In the genomic region with DNA sequence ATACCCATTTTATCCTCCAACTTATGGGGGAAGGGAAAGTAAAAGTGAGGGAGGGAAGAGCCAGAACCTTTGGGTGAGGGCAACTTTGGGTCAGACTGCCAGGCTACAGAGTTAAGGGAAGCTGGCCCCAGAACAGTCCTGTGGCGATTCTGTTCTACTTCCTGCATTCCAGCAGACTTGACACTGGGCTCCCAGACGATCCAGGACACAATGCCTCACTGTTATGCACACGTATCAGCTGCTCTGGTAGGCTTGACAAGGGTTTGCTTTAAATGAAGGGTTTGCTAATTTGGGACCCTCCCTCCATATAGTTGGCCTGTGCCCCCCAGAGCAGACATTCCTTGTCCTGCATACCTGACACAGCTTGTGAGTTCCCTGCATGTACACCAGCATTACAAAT, we compare ENCODE assay signal across 16 cellular contexts. TPM values are rescaled to one million over a fixed set of nuclear protein-coding genes. Genes with fewer than 3 reads are reported as not detected.
DNase-seq lines count a peak whose midpoint lies in the region; ATAC-seq, FAIRE-seq and TF ChIP-seq lines count a peak whose summit lies in the region.
"Had no signal": no experiment of that assay in that cellular context is flagged by ENCODE, and none has a peak within 500 bp of the region (broad histone marks: within the 10 kb centered on the region; RNA-seq: fewer than 3 reads in every experiment).

No MANE protein-coding gene starts in this region.

- SMC1A ChIA-PET in GM12878 (lab: Charles Lee; ENCODE audit: uncharacterized antibody, unreplicated experiment): interaction anchor here (1.2 kb wide), 1 partner anchor 191 kb away, joined by 6 read pairs; no protein-coding TSS in a partner anchor

- no peak for TF ChIP-seq EP300 in GM12878 (IDR thresholded peaks at IDR 0.05; ENCODE audit: borderline replicate concordance in 1 of 2, control insufficient read depth in 1 of 2, low read depth in 2 of 2, low read length in 2 of 2)

- TF ChIP-seq CTCF in GM12878 (IDR thresholded peaks at IDR 0.05 in 2 of 3, conservative IDR thresholded peaks at IDR 0.05 in 1 of 3; ENCODE audit: control insufficient read depth in 2 of 3, extremely low read depth in 1 of 3, insufficient read depth in 1 of 3, low read depth in 3 of 3, low read length in 3 of 3): no peak
- no peak for TF ChIP-seq CTCF in GM10248 (IDR thresholded peaks at IDR 0.05; ENCODE audit: control extremely low read depth, extremely low read depth, low read depth, missing control alignments)

- TSS peak; percentile 42 for BruUV-seq in GM12878 (replicated peaks; lab: Mats Ljungman, UMichigan)

- H3K79me2 ChIP-seq in GM23248 (ENCODE audit: insufficient read depth): peaks cover 14% of the 10 kb centered on the region; the same call in 1 of the 2 replicates
- no peaks in the 10 kb centered on the region for H3K79me2 ChIP-seq in GM12878 (ENCODE audit: control insufficient read depth, insufficient read depth, low read length)
- H3K79me2 ChIP-seq: parathyroid adenoma had no signal

- CTCF ChIA-PET in GM12878 (lab: Yijun Ruan, JAX) (interaction anchor here (0.6 kb wide), 1 partner anchor 287 kb away, joined by 3 read pairs; no protein-coding TSS in a partner anchor), GM10248 (lab: Yijun Ruan, JAX) (interaction anchor here (1.2 to 2.0 kb wide), 6 partner anchors 9 to 195 kb away, joined by 3 to 6 read pairs (median 4); a partner anchor contains a TSS)

- RAD21 ChIA-PET in GM12878 (lab: Charles Lee; ENCODE audit: unreplicated experiment): no interaction called here

- H2AFZ ChIP-seq in GM23248 (no peak overlapping the region), GM12878 (ENCODE audit: control insufficient read depth, low read depth, low read length) (no peak overlapping the region)
- H2AFZ ChIP-seq: parathyroid adenoma had no signal

- H3K27ac ChIP-seq in GM23248 (no peak overlapping the region; the same call in 1 of the 2 replicates), GM12878 (ENCODE audit: control insufficient read depth, insufficient read depth) (no peak overlapping the region), right cardiac atrium (ENCODE audit: low read length) (peak overlapping the region; percentile 14)
- H3K27ac ChIP-seq: parathyroid adenoma, vagina had no signal

- H4K20me1 ChIP-seq in GM23248 (ENCODE audit: insufficient read depth) (0 out of 2 replicates have a peak, but pooled peaks cover 3% of the 10 kb centered on the region), GM12878 (ENCODE audit: control insufficient read depth, insufficient read depth) (no peaks in the 10 kb centered on the region)

- WGBS in GM23248 (ENCODE audit: low coverage in 1 of 2, low lambda C conversion rate in 2 of 2, missing lambda C conversion rate in 2 of 2), 2 experiments: 21 to 28% methylated on average over 3 of the region's 3 CpGs
- 94% methylated on average over 3 of the region's 3 CpGs for WGBS in GM12878 (ENCODE audit: insufficient coverage, insufficient replicate concordance, low lambda C conversion rate, missing lambda C conversion rate)
- WGBS in right cardiac atrium: 12% methylated on average over 3 of the region's 3 CpGs

- H3K36me3 ChIP-seq in GM23248 (ENCODE audit: low read depth): peaks cover 31% of the 10 kb centered on the region
- H3K36me3 ChIP-seq in GM12878 (ENCODE audit: control insufficient read depth in 2 of 2, insufficient read depth in 2 of 2, low read length in 1 of 2): peaks cover 24 to 33% of the 10 kb centered on the region in 2 experiments; a peak in 3 of 4 replicates

- H3K4me1 ChIP-seq in GM23248 (ENCODE audit: insufficient read depth): peaks cover 10% of the 10 kb centered on the region; the same call in 1 of the 2 replicates
- no peaks in the 10 kb centered on the region for H3K4me1 ChIP-seq in GM12878 (ENCODE audit: control insufficient read depth, insufficient read depth, low read length)
- H3K4me1 ChIP-seq in right cardiac atrium (ENCODE audit: control insufficient read depth, insufficient read depth, low read length): no peaks in the 10 kb centered on the region
- H3K4me1 ChIP-seq: parathyroid adenoma had no signal

- POLR2A ChIA-PET in GM12878 (lab: Charles Lee) (no interaction called here), GM10248 (lab: Yijun Ruan, JAX) (no interaction called here)

- FAIRE-seq in GM12878 (lab: Jason Lieb, UNC): no peak
- FAIRE-seq: colon had no signal

- H3K4me2 ChIP-seq in GM23248 (ENCODE audit: unreplicated experiment) (no peak overlapping the region), GM12878 (ENCODE audit: control insufficient read depth, insufficient read depth) (no peak overlapping the region)

- DNase-seq in GM23248 (peak; percentile 58), GM12878 (ENCODE audit: low read depth, low spot score) (no peak), right cardiac atrium (peak in 1 of 3 donors; percentile 19), pons (ENCODE audit: low spot score) (peak; percentile 90), GM10248 (ENCODE audit: extremely low spot score) (no peak), KG1 (lab: John Stamatoyannopoulos, UW) (no peak)
- no peak for DNase-seq in activated CD4-positive, alpha-beta T cell treated with anti-CD3 and anti-CD28 coated beads for 4 hours
- DNase-seq: activated CD8-positive, alpha-beta memory T cell treated with anti-CD3 and anti-CD28 coated beads, Interleukin-2, amount 50 U/mL, for 48 hours; HFFc6; NCI-H1105; NCI-H82; T-cell had no signal

- TF ChIP-seq RAD21 in GM12878 (IDR thresholded peaks at IDR 0.05; ENCODE audit: insufficient read depth, low read depth, low read length): no peak

- H3K9me2 ChIP-seq in GM23248 (ENCODE audit: insufficient read depth): no peaks in the 10 kb centered on the region

- TF ChIP-seq POLR2A in GM12878 (IDR thresholded peaks at IDR 0.05; ENCODE audit: low read depth, low read length): no peak

- H3K9me3 ChIP-seq in GM23248 (ENCODE audit: low read depth) (no peaks in the 10 kb centered on the region), GM12878 (replicated peaks; ENCODE audit: control insufficient read depth, insufficient read depth, low read length) (no peaks in the 10 kb centered on the region), right cardiac atrium (ENCODE audit: control insufficient read depth, low read length) (no peaks in the 10 kb centered on the region)
- H3K9me3 ChIP-seq: vagina had no signal

- in situ Hi-C loops in GM23248 (cut with MboI): loop anchor here (10.0 kb wide), 1 partner anchor 188 kb away; a partner anchor contains a TSS
- in situ Hi-C loops in GM12878 (cut with MboI): no loop called here

- H3F3A ChIP-seq in GM23248 (ENCODE audit: insufficient read depth): peaks cover 14% of the 10 kb centered on the region

- intact Hi-C loops in GM12878 (cut with micrococcal nuclease; ENCODE audit: unreplicated experiment): no loop called here
- intact Hi-C loops in right cardiac atrium (cut with DNase I): no loop called here

- no peaks in the 10 kb centered on the region for H3K27me3 ChIP-seq in GM23248 (replicated peaks; ENCODE audit: insufficient read depth)
- no peaks in the 10 kb centered on the region for H3K27me3 ChIP-seq in GM12878 (replicated peaks in 1 of 2; ENCODE audit: control insufficient read depth in 2 of 2, insufficient read depth in 2 of 2, low read length in 1 of 2)
- no peaks in the 10 kb centered on the region for H3K27me3 ChIP-seq in right cardiac atrium (ENCODE audit: control insufficient read depth, insufficient read depth)
- H3K27me3 ChIP-seq: vagina had no signal

- H3K4me3 ChIP-seq in GM23248 (no peak overlapping the region), GM12878 (no peak overlapping the region), right cardiac atrium (ENCODE audit: low read length) (no peak overlapping the region)
- H3K4me3 ChIP-seq: vagina had no signal

- H3K9ac ChIP-seq in GM23248: no peak overlapping the region; the same call in 1 of the 2 replicates
- H3K9ac ChIP-seq in GM12878 (ENCODE audit: control insufficient read depth, insufficient read depth, low read length): no peak overlapping the region
- H3K9ac ChIP-seq: parathyroid adenoma had no signal

- ATAC-seq in GM12878 (no peak), right cardiac atrium (peak in 1 of 2 donors; percentile 39), GM21390 (IDR thresholded peaks at IDR 0.05; ENCODE audit: unreplicated experiment) (no peak)
- ATAC-seq: T-cell had no signal

RNA-seq across cellular contexts. Expression of a gene that starts 10.7 kb away (rescaled TPM):
- 63.8 and 184 TPM in 2 replicates for total RNA-seq in GM23248 (2014; rRNA removed; shearing (Covaris generic))
- polyA plus RNA-seq in GM23248 (2016; fragmentation: Nextera tagmentation; extraction: Ambion mirVana) (32.7 and 33.1 TPM in 2 replicates), GM12878 (2011; rRNA removed) (20.6 and 28.8 TPM in 2 replicates), GM12878 (2014; fragmentation: Illumina TruSeq; extraction: Trizol) (23.2 and 25.1 TPM in 2 replicates), GM12878 (2014; fragmentation: Nextera tagmentation; extraction: Ambion mirVana) (1 to 10 TPM; 3.6 to 5.0 TPM), GM12878 (2014; rRNA removed) (32.7 and 35.1 TPM in 2 replicates), GM12878 (2016; fragmentation: Nextera tagmentation; extraction: Ambion mirVana) (10 to 100 TPM; 18.0 to 23.2 TPM), right cardiac atrium (26.3 TPM)
- total RNA-seq in GM12878 (2013; cell fraction: nucleolus; rRNA removed): 58.3 and 75.7 TPM in 2 replicates
- total RNA-seq in GM12878 (2014; rRNA removed) (27.6 and 28.0 TPM in 2 replicates), GM12878 (2014; rRNA removed; fragmentation: Illumina TruSeq; extraction: Trizol) (16.7 and 16.8 TPM in 2 replicates), GM12878 (2021) (29.3 and 32.9 TPM in 2 replicates), right cardiac atrium (10 to 100 TPM; 43.7 to 53.4 (median 47.4) TPM)
- polyA plus RNA-seq in GM12878 (2011; ENCODE audit: low read depth): 21.6 TPM
- 25.5 and 35.6 TPM in 2 replicates for polyA plus RNA-seq in GM12878 (2011; cell fraction: cytosol; rRNA removed)
- 131 and 134 TPM in 2 replicates for polyA plus RNA-seq in GM12878 (2011; cell fraction: nucleus; rRNA removed)
- polyA plus RNA-seq in GM12878 (2012): 19.5 and 23.4 TPM in 2 replicates
- 17.7 and 29.2 TPM in 2 replicates for polyA minus RNA-seq in GM12878 (2011; rRNA and poly(A)+ RNA removed)
- 8.6 and 9.8 TPM in 2 replicates for polyA minus RNA-seq in GM12878 (2011; cell fraction: cytosol; rRNA and poly(A)+ RNA removed)
- 36.4 and 47.1 TPM in 2 replicates for polyA minus RNA-seq in GM12878 (2011; cell fraction: nucleus; rRNA and poly(A)+ RNA removed)

RNA-seq across cellular contexts. Expression of a gene that starts 10.7 kb away (rescaled TPM):
- 0.25 and 1.2 TPM in 2 replicates for total RNA-seq in GM23248 (2014; rRNA removed; shearing (Covaris generic))
- 0.76 and 0.94 TPM in 2 replicates for polyA plus RNA-seq in GM23248 (2016; fragmentation: Nextera tagmentation; extraction: Ambion mirVana)
- total RNA-seq in GM12878 (2013; cell fraction: nucleolus; rRNA removed): 10.3 and 13.6 TPM in 2 replicates
- 0.93 and 2.2 TPM in 2 replicates for total RNA-seq in GM12878 (2014; rRNA removed)
- 0.67 and 1.1 TPM in 2 replicates for total RNA-seq in GM12878 (2014; rRNA removed; fragmentation: Illumina TruSeq; extraction: Trizol)
- total RNA-seq in GM12878 (2021): 2.6 and 2.7 TPM in 2 replicates
- polyA plus RNA-seq in GM12878 (2011; ENCODE audit: low read depth): 2.2 TPM
- polyA plus RNA-seq in GM12878 (2011; rRNA removed): 1.1 and 1.2 TPM in 2 replicates
- 0.69 and 1.0 TPM in 2 replicates for polyA plus RNA-seq in GM12878 (2011; cell fraction: cytosol; rRNA removed)
- 7.0 and 7.7 TPM in 2 replicates for polyA plus RNA-seq in GM12878 (2011; cell fraction: nucleus; rRNA removed)
- polyA plus RNA-seq in GM12878 (2012): 2.8 and 3.8 TPM in 2 replicates
- 1.6 and 2.1 TPM in 2 replicates for polyA plus RNA-seq in GM12878 (2014; fragmentation: Illumina TruSeq; extraction: Trizol)
- polyA plus RNA-seq in GM12878 (2014; fragmentation: Nextera tagmentation; extraction: Ambion mirVana): under 1 TPM; 0.62 to 0.68 TPM
- polyA plus RNA-seq in GM12878 (2014; rRNA removed): 3.2 and 3.8 TPM in 2 replicates
- 1 to 10 TPM; 1.0 to 1.2 TPM for polyA plus RNA-seq in GM12878 (2016; fragmentation: Nextera tagmentation; extraction: Ambion mirVana)
- polyA minus RNA-seq in GM12878 (2011; rRNA and poly(A)+ RNA removed): 1.1 and 2.0 TPM in 2 replicates
- not detected in 2 replicates for polyA minus RNA-seq in GM12878 (2011; cell fraction: cytosol; rRNA and poly(A)+ RNA removed)
- polyA minus RNA-seq in GM12878 (2011; cell fraction: nucleus; rRNA and poly(A)+ RNA removed): 2.0 and 2.4 TPM in 2 replicates
- total RNA-seq in right cardiac atrium: 1 to 10 TPM; 1.9 to 3.4 (median 2.5) TPM
- polyA plus RNA-seq in right cardiac atrium: 2.0 TPM

RNA-seq across cellular contexts. Expression of a gene that starts 45.0 kb away (rescaled TPM):
- total RNA-seq in GM23248 (2014; rRNA removed; shearing (Covaris generic)): 25.7 and 30.5 TPM in 2 replicates
- 28.9 and 29.7 TPM in 2 replicates for polyA plus RNA-seq in GM23248 (2016; fragmentation: Nextera tagmentation; extraction: Ambion mirVana)
- total RNA-seq in GM12878 (2013; cell fraction: nucleolus; rRNA removed): 75.6 and 81.8 TPM in 2 replicates
- total RNA-seq in GM12878 (2014; rRNA removed): 20.2 and 22.7 TPM in 2 replicates
- 30.0 and 30.3 TPM in 2 replicates for total RNA-seq in GM12878 (2014; rRNA removed; fragmentation: Illumina TruSeq; extraction: Trizol)
- total RNA-seq in GM12878 (2021): 27.8 and 28.7 TPM in 2 replicates
- polyA plus RNA-seq in GM12878 (2011; ENCODE audit: low read depth): 24.3 TPM
- 43.8 and 63.5 TPM in 2 replicates for polyA plus RNA-seq in GM12878 (2011; rRNA removed)
- 15.0 and 18.5 TPM in 2 replicates for polyA plus RNA-seq in GM12878 (2011; cell fraction: cytosol; rRNA removed)
- 28.6 and 34.7 TPM in 2 replicates for polyA plus RNA-seq in GM12878 (2011; cell fraction: nucleus; rRNA removed)
- polyA plus RNA-seq in GM12878 (2012): 17.5 and 21.2 TPM in 2 replicates
- polyA plus RNA-seq in GM12878 (2014; fragmentation: Illumina TruSeq; extraction: Trizol): 36.7 and 40.3 TPM in 2 replicates
- polyA plus RNA-seq in GM12878 (2014; fragmentation: Nextera tagmentation; extraction: Ambion mirVana): 10 to 100 TPM; 16.8 to 17.1 TPM
- 17.0 and 18.7 TPM in 2 replicates for polyA plus RNA-seq in GM12878 (2014; rRNA removed)
- polyA plus RNA-seq in GM12878 (2016; fragmentation: Nextera tagmentation; extraction: Ambion mirVana): 10 to 100 TPM; 38.4 to 40.6 TPM
- 23.2 and 51.3 TPM in 2 replicates for polyA minus RNA-seq in GM12878 (2011; rRNA and poly(A)+ RNA removed)
- polyA minus RNA-seq in GM12878 (2011; cell fraction: cytosol; rRNA and poly(A)+ RNA removed): 11.0 and 19.8 TPM in 2 replicates
- 18.9 and 19.0 TPM in 2 replicates for polyA minus RNA-seq in GM12878 (2011; cell fraction: nucleus; rRNA and poly(A)+ RNA removed)
- total RNA-seq in right cardiac atrium: 10 to 100 TPM; 16.5 to 30.5 (median 27.5) TPM
- polyA plus RNA-seq in right cardiac atrium: 10.3 TPM

RNA-seq across cellular contexts. Expression of a gene that starts 45.0 kb away (rescaled TPM):
- not detected in 2 replicates for total RNA-seq in GM23248 (2014; rRNA removed; shearing (Covaris generic))
- polyA plus RNA-seq in GM23248 (2016; fragmentation: Nextera tagmentation; extraction: Ambion mirVana) (not detected in 2 replicates), GM12878 (2011; rRNA removed) (0.13 and 0.14 TPM in 2 replicates), GM12878 (2014; fragmentation: Illumina TruSeq; extraction: Trizol) (0.04 and 0.11 TPM in 2 replicates), GM12878 (2014; fragmentation: Nextera tagmentation; extraction: Ambion mirVana) (not detected), GM12878 (2014; rRNA removed) (0.03 TPM in 2 replicates), GM12878 (2016; fragmentation: Nextera tagmentation; extraction: Ambion mirVana) (under 1 TPM in 1 of 2 experiments, not detected in 1; 0.03 TPM), right cardiac atrium (not detected)
- total RNA-seq in GM12878 (2013; cell fraction: nucleolus; rRNA removed): 1.0 and 1.3 TPM in 2 replicates
- total RNA-seq in GM12878 (2014; rRNA removed) (0.05 and 0.06 TPM in 2 replicates), GM12878 (2014; rRNA removed; fragmentation: Illumina TruSeq; extraction: Trizol) (under 0.01 and 0.05 TPM in 2 replicates), GM12878 (2021) (not detected in 2 replicates), right cardiac atrium (under 1 TPM in 3 of 4 donors, not detected in 1; 0.03 to 0.06 (median 0.03) TPM)
- 0.04 TPM for polyA plus RNA-seq in GM12878 (2011; ENCODE audit: low read depth)
- polyA plus RNA-seq in GM12878 (2011; cell fraction: cytosol; rRNA removed): 0.02 and 0.03 TPM in 2 replicates
- polyA plus RNA-seq in GM12878 (2011; cell fraction: nucleus; rRNA removed): 0.19 and 0.31 TPM in 2 replicates
- polyA plus RNA-seq in GM12878 (2012): 0.04 and 0.07 TPM in 2 replicates
- 0.07 TPM in 1 of 2 replicates, not detected in the other for polyA minus RNA-seq in GM12878 (2011; rRNA and poly(A)+ RNA removed)
- polyA minus RNA-seq in GM12878 (2011; cell fraction: cytosol; rRNA and poly(A)+ RNA removed): not detected in 2 replicates
- polyA minus RNA-seq in GM12878 (2011; cell fraction: nucleus; rRNA and poly(A)+ RNA removed): 0.12 and 0.19 TPM in 2 replicates
- total RNA-seq: HFFc6, vagina had no signal

RNA-seq across cellular contexts. Expression of a gene that starts 56.6 kb away (rescaled TPM):
- 22.5 and 23.1 TPM in 2 replicates for total RNA-seq in GM23248 (2014; rRNA removed; shearing (Covaris generic))
- polyA plus RNA-seq in GM23248 (2016; fragmentation: Nextera tagmentation; extraction: Ambion mirVana): 14.2 and 16.4 TPM in 2 replicates
- total RNA-seq in GM12878 (2013; cell fraction: nucleolus; rRNA removed): 19.2 and 23.9 TPM in 2 replicates
- total RNA-seq in GM12878 (2014; rRNA removed): 14.2 TPM in 2 replicates
- total RNA-seq in GM12878 (2014; rRNA removed; fragmentation: Illumina TruSeq; extraction: Trizol): 6.4 and 6.7 TPM in 2 replicates
- 12.0 and 12.1 TPM in 2 replicates for total RNA-seq in GM12878 (2021)
- polyA plus RNA-seq in GM12878 (2011; ENCODE audit: low read depth): 7.8 TPM
- 5.9 and 11.1 TPM in 2 replicates for polyA plus RNA-seq in GM12878 (2011; rRNA removed)
- 15.2 and 18.9 TPM in 2 replicates for polyA plus RNA-seq in GM12878 (2011; cell fraction: cytosol; rRNA removed)
- polyA plus RNA-seq in GM12878 (2011; cell fraction: nucleus; rRNA removed): 18.3 and 26.2 TPM in 2 replicates
- polyA plus RNA-seq in GM12878 (2012): 17.7 and 20.8 TPM in 2 replicates
- 3.0 and 7.3 TPM in 2 replicates for polyA plus RNA-seq in GM12878 (2014; fragmentation: Illumina TruSeq; extraction: Trizol)
- under 1 TPM; 0.32 to 0.77 TPM for polyA plus RNA-seq in GM12878 (2014; fragmentation: Nextera tagmentation; extraction: Ambion mirVana)
- 9.3 TPM in 2 replicates for polyA plus RNA-seq in GM12878 (2014; rRNA removed)
- polyA plus RNA-seq in GM12878 (2016; fragmentation: Nextera tagmentation; extraction: Ambion mirVana): 1 to 10 TPM; 4.9 to 7.0 TPM
- 17.1 and 27.4 TPM in 2 replicates for polyA minus RNA-seq in GM12878 (2011; rRNA and poly(A)+ RNA removed)
- polyA minus RNA-seq in GM12878 (2011; cell fraction: cytosol; rRNA and poly(A)+ RNA removed): 6.5 and 11.8 TPM in 2 replicates
- polyA minus RNA-seq in GM12878 (2011; cell fraction: nucleus; rRNA and poly(A)+ RNA removed): 16.4 and 17.9 TPM in 2 replicates
- total RNA-seq in right cardiac atrium: 10 to 100 TPM; 10.9 to 33.2 (median 15.7) TPM
- 30.5 TPM for polyA plus RNA-seq in right cardiac atrium

Comparison
In these comparisons a context has a peak if more than half of its experiments do, and no peak if none do; other contexts are left out.
1. DNase-seq: peak in GM23248 (single experiment) and pons (single experiment); none in GM12878 (single experiment), activated CD4-positive, alpha-beta T cell treated with anti-CD3 and anti-CD28 coated beads for 4 hours (0 of 2), GM10248 (single experiment) and KG1 (single experiment).